In the genomic region with DNA sequence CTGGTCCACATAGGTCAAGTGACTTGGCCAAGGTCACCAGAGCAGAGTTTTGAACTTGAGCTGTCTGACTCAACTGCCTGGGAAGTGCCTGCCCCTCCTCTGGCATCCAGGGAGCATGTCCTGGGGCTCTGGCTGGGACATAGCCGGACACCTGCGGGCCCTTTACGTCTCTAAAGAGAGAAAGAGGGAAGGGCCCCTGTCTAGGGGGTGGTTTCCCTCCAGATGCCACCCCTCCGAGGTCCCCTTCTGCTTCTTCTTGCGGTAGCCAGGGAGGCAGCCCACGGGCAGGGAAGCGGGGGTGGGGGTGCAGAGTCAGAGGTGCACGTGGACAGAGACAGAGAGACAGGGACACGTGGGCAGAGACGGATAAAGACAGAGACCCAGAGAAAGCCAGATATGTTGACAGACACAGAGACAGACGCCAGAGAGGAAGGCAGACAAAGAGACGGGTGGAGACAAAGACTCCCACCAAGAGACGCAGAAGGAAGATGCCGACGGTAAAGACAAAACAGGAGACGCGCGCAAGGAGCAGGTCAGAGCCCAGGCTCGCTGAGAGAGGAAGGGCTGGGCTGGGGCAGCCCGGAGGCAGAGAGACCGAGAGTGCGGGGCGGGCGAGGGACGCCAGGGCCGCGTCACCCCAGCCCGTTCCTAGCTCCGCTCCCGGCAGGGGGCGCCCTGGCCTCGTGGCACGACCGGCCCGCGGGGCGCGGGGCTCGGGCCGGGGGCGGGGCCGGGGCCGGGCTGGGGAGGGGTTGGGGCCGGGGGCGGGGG, we compare ENCODE assay signal across 8 cellular contexts. TPM values are rescaled to one million over a fixed set of nuclear protein-coding genes. Genes with fewer than 3 reads are reported as not detected.
DNase-seq lines count a peak whose midpoint lies in the region; TF ChIP-seq lines count a peak whose summit lies in the region.

No MANE protein-coding gene starts in this region.

- H3K79me2 ChIP-seq in trophoblast cell (ENCODE audit: control insufficient read depth, insufficient read depth, low read length, poor library complexity): no peaks in the 10 kb centered on the region

- H2BK12ac ChIP-seq in trophoblast cell (ENCODE audit: low read length): no peak overlapping the region

- no peak overlapping the region for H2BK120ac ChIP-seq in trophoblast cell (ENCODE audit: insufficient read depth, low read length, poor library complexity)

- no peak overlapping the region for H3K23ac ChIP-seq in trophoblast cell (ENCODE audit: low read length)

- H3K79me1 ChIP-seq in trophoblast cell (ENCODE audit: low read length): no peaks in the 10 kb centered on the region

- TF ChIP-seq CTCF in 22Rv1 (IDR thresholded peaks at IDR 0.05): peak; percentile 87
- peak; percentile 75 for TF ChIP-seq CTCF in type B pancreatic cell (conservative IDR thresholded peaks at IDR 0.05)
- no peak for TF ChIP-seq CTCF in lower leg skin (IDR thresholded peaks at IDR 0.05)

- no peak overlapping the region for H4K12ac ChIP-seq in trophoblast cell (ENCODE audit: low read depth, low read length)

- peak overlapping the region; percentile 23 for H2AFZ ChIP-seq in trophoblast cell (ENCODE audit: insufficient read depth, low read length, poor library complexity)

- H3K27ac ChIP-seq in 22Rv1: no peak overlapping the region
- no peak overlapping the region for H3K27ac ChIP-seq in trophoblast cell (ENCODE audit: low read depth, low read length)

- no peaks in the 10 kb centered on the region for H3K9me3 ChIP-seq in trophoblast cell (ENCODE audit: insufficient read depth, low read depth, low read length)

- H3K4me1 Mint-ChIP-seq in type B pancreatic cell (ENCODE audit: unreplicated experiment): peaks cover 16% of the 10 kb centered on the region

- H3K18ac ChIP-seq in trophoblast cell (ENCODE audit: low read length): no peak overlapping the region

- DNase-seq in GM19240 (ENCODE audit: insufficient read length, low spot score) (peak; percentile 65), OCI-M1 (lab: John Stamatoyannopoulos, UW) (peak; percentile 70), head of caudate nucleus (peak in 39 of 42 donors; percentile 19 to 87 (median 66)), trophoblast cell (peak; percentile 62 to 81), type B pancreatic cell (ENCODE audit: extremely low spot score, unreplicated experiment) (peak; percentile 91), lower leg skin (ENCODE audit: low spot score in 2 of 2) (no peak)
- DNase-seq in activated effector memory CD4-positive, alpha-beta T cell treated with Interleukin-2 at 50 U/mL for 16 hours: peak; percentile 20

- no peaks in the 10 kb centered on the region for H3K27me3 ChIP-seq in trophoblast cell (ENCODE audit: insufficient read depth, low read length)

- no peak overlapping the region for H2BK5ac ChIP-seq in trophoblast cell (ENCODE audit: low read depth, low read length, poor library complexity)

- no peak overlapping the region for H4K91ac ChIP-seq in trophoblast cell (ENCODE audit: low read depth, low read length)

- H3K4me2 ChIP-seq in trophoblast cell (ENCODE audit: low read length): peak overlapping the region; percentile 63

- no peak overlapping the region for H3K14ac ChIP-seq in trophoblast cell (ENCODE audit: low read length)

- intact Hi-C loops in head of caudate nucleus (cut with DNase I) (no loop called here), lower leg skin (cut with DNase I; ENCODE audit: low total_unique reads) (no loop called here)

- no CpG with 5 or more reads among the region's 45 CpGs for WGBS in trophoblast cell (ENCODE audit: extremely low coverage, insufficient coverage, insufficient read length)
- WGBS in lower leg skin, 2 donors: 12 to 23% methylated on average over 20 to 30 of the region's 45 CpGs

- H3K36me3 Mint-ChIP-seq in type B pancreatic cell: no peaks in the 10 kb centered on the region

- H3K4me3 ChIP-seq in trophoblast cell (ENCODE audit: low read depth, low read length) (no peak overlapping the region), lower leg skin (ENCODE audit: low read depth, poor library complexity, severe bottlenecking) (no peak overlapping the region)

- H3K9ac ChIP-seq in trophoblast cell (ENCODE audit: low read length): no peak overlapping the region

- H3K4me3 Mint-ChIP-seq in type B pancreatic cell: peak overlapping the region; percentile 87

- no peaks in the 10 kb centered on the region for H3K36me3 ChIP-seq in trophoblast cell (ENCODE audit: control insufficient read depth in 1 of 2, insufficient read depth in 2 of 2, low read length in 2 of 2)

- H4K8ac ChIP-seq in trophoblast cell (ENCODE audit: low read depth, low read length): no peak overlapping the region

- no peaks in the 10 kb centered on the region for H3K9me3 Mint-ChIP-seq in type B pancreatic cell

- H3K27ac Mint-ChIP-seq in type B pancreatic cell: peak overlapping the region; percentile 21

- no peak overlapping the region for H3K4ac ChIP-seq in trophoblast cell (ENCODE audit: low read depth, low read length)

- H3K27me3 Mint-ChIP-seq in type B pancreatic cell: peaks cover 44% of the 10 kb centered on the region

- no peak for TF ChIP-seq POLR2A in lower leg skin (IDR thresholded peaks at IDR 0.05)

- H2AK5ac ChIP-seq in trophoblast cell (ENCODE audit: low read length): no peak overlapping the region

- H3K4me1 ChIP-seq in trophoblast cell (ENCODE audit: control insufficient read depth in 1 of 2, insufficient read depth in 2 of 2, low read length in 2 of 2): peaks cover 17 to 18% of the 10 kb centered on the region in 2 experiments

RNA-seq across cellular contexts. Expression of gene ALPL, which starts 0.5 kb away (rescaled TPM):
- polyA plus RNA-seq in trophoblast cell (2013): 12.5 and 12.7 TPM in 2 replicates
- total RNA-seq in type B pancreatic cell (ENCODE audit: low replicate concordance) (2.5 and 43.1 TPM in 2 replicates), lower leg skin (1 to 10 TPM; 1.3 to 7.7 (median 2.2) TPM)

Comparison
In these comparisons a context has a peak if more than half of its experiments do, and no peak if none do; other contexts are left out.
1. CTCF ChIP-seq: peak in 22Rv1 (single experiment) and type B pancreatic cell (single experiment); none in lower leg skin (0 of 3).
2. DNase-seq: peak in GM19240 (single experiment), OCI-M1 (single experiment), activated effector memory CD4-positive, alpha-beta T cell treated with Interleukin-2 at 50 U/mL for 16 hours (single experiment), head of caudate nucleus (39 of 42), trophoblast cell (2 of 2) and type B pancreatic cell (single experiment); none in lower leg skin (0 of 2).